In the genomic region with DNA sequence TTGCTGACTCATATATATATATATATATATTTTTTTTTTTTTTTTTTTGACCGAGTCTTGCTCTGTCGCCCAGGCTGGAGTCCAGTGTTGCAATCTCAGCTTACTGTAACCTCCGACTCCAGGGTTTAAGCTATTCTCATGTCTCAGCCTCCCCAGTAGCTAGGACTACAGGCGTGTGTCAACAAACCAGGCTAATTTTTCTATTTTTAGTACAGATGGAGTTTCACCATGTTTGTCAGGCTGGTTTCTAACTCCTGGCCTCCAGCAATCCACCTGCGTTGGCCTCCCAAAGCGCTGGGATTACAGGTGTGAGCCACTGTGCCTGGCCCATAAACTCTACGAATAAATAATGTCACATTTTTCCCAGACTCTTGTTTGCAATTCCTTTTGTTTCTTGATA, we compare ENCODE assay signal across 1 cellular context.
TF ChIP-seq lines count a peak whose summit lies in the region.

No MANE protein-coding gene starts in this region.

TF ChIP-seq in HepG2, 621 proteins besides CTCF, POLR2A, EP300 and RAD21 (continued from another document and continues in another):
- TF ChIP-seq, protein P1, sequence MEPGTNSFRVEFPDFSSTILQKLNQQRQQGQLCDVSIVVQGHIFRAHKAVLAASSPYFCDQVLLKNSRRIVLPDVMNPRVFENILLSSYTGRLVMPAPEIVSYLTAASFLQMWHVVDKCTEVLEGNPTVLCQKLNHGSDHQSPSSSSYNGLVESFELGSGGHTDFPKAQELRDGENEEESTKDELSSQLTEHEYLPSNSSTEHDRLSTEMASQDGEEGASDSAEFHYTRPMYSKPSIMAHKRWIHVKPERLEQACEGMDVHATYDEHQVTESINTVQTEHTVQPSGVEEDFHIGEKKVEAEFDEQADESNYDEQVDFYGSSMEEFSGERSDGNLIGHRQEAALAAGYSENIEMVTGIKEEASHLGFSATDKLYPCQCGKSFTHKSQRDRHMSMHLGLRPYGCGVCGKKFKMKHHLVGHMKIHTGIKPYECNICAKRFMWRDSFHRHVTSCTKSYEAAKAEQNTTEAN (CRISPR knock-in tag; conservative IDR thresholded peaks at IDR 0.05) = no peak
- TF ChIP-seq CREM (IDR thresholded peaks at IDR 0.05) = peak; percentile 37; the same call in 1 of the 2 replicates
- TF ChIP-seq CREM (CRISPR knock-in tag; IDR thresholded peaks at IDR 0.05) = no peak
- TF ChIP-seq GMEB1 (CRISPR knock-in tag; IDR thresholded peaks at IDR 0.05; ENCODE audit: borderline replicate concordance) = no peak
- no peak for TF ChIP-seq ZNF713 (CRISPR knock-in tag; IDR thresholded peaks at IDR 0.05)
- no peak for TF ChIP-seq FOXK2 (IDR thresholded peaks at IDR 0.05)
- TF ChIP-seq TEAD3 (CRISPR knock-in tag; optimal IDR thresholded peaks at IDR 0.05; ENCODE audit: borderline replicate concordance) = peak; percentile 14
- no peak for TF ChIP-seq CENPBD1 (CRISPR knock-in tag; IDR thresholded peaks at IDR 0.05; ENCODE audit: borderline replicate concordance, low read depth)
- no peak for TF ChIP-seq ZNF564 (CRISPR knock-in tag; IDR thresholded peaks at IDR 0.05)
- no peak for TF ChIP-seq ATF7 (IDR thresholded peaks at IDR 0.05)
- TF ChIP-seq ATF7 (CRISPR knock-in tag; IDR thresholded peaks at IDR 0.05) = no peak
- no peak for TF ChIP-seq ZNF547 (CRISPR knock-in tag; IDR thresholded peaks at IDR 0.05)
- peak; percentile 80 for TF ChIP-seq BCL6 (CRISPR knock-in tag; IDR thresholded peaks at IDR 0.05)
- peak; percentile 27; the same call in 1 of the 2 replicates for TF ChIP-seq MYC (CRISPR knock-in tag; IDR thresholded peaks at IDR 0.05; ENCODE audit: borderline replicate concordance)
- no peak for TF ChIP-seq SNAPC2 (CRISPR knock-in tag; IDR thresholded peaks at IDR 0.05)
- no peak for TF ChIP-seq ISX (CRISPR knock-in tag; conservative IDR thresholded peaks at IDR 0.05)
- TF ChIP-seq SAP130 (CRISPR knock-in tag; IDR thresholded peaks at IDR 0.05; ENCODE audit: low read depth) = peak; percentile 76
- no peak for TF ChIP-seq POLR2AphosphoS5 (IDR thresholded peaks at IDR 0.05; ENCODE audit: low read depth, low read length)
- no peak for TF ChIP-seq ARID3A (IDR thresholded peaks at IDR 0.05; ENCODE audit: low read depth, low read length)
- TF ChIP-seq ZNF614 (CRISPR knock-in tag; IDR thresholded peaks at IDR 0.05; ENCODE audit: borderline replicate concordance) = peak; percentile 46; the same call in 1 of the 2 replicates
- peak; percentile 48; the same call in 1 of the 2 replicates for TF ChIP-seq HOXA3 (CRISPR knock-in tag; IDR thresholded peaks at IDR 0.05)
- TF ChIP-seq, protein P2, sequence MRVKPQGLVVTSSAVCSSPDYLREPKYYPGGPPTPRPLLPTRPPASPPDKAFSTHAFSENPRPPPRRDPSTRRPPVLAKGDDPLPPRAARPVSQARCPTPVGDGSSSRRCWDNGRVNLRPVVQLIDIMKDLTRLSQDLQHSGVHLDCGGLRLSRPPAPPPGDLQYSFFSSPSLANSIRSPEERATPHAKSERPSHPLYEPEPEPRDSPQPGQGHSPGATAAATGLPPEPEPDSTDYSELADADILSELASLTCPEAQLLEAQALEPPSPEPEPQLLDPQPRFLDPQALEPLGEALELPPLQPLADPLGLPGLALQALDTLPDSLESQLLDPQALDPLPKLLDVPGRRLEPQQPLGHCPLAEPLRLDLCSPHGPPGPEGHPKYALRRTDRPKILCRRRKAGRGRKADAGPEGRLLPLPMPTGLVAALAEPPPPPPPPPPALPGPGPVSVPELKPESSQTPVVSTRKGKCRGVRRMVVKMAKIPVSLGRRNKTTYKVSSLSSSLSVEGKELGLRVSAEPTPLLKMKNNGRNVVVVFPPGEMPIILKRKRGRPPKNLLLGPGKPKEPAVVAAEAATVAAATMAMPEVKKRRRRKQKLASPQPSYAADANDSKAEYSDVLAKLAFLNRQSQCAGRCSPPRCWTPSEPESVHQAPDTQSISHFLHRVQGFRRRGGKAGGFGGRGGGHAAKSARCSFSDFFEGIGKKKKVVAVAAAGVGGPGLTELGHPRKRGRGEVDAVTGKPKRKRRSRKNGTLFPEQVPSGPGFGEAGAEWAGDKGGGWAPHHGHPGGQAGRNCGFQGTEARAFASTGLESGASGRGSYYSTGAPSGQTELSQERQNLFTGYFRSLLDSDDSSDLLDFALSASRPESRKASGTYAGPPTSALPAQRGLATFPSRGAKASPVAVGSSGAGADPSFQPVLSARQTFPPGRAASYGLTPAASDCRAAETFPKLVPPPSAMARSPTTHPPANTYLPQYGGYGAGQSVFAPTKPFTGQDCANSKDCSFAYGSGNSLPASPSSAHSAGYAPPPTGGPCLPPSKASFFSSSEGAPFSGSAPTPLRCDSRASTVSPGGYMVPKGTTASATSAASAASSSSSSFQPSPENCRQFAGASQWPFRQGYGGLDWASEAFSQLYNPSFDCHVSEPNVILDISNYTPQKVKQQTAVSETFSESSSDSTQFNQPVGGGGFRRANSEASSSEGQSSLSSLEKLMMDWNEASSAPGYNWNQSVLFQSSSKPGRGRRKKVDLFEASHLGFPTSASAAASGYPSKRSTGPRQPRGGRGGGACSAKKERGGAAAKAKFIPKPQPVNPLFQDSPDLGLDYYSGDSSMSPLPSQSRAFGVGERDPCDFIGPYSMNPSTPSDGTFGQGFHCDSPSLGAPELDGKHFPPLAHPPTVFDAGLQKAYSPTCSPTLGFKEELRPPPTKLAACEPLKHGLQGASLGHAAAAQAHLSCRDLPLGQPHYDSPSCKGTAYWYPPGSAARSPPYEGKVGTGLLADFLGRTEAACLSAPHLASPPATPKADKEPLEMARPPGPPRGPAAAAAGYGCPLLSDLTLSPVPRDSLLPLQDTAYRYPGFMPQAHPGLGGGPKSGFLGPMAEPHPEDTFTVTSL (CRISPR knock-in tag; IDR thresholded peaks at IDR 0.05; ENCODE audit: borderline replicate concordance) = 0 out of 2 replicates have a peak, but pooled peaks have one; percentile 32
- TF ChIP-seq, protein P3, sequence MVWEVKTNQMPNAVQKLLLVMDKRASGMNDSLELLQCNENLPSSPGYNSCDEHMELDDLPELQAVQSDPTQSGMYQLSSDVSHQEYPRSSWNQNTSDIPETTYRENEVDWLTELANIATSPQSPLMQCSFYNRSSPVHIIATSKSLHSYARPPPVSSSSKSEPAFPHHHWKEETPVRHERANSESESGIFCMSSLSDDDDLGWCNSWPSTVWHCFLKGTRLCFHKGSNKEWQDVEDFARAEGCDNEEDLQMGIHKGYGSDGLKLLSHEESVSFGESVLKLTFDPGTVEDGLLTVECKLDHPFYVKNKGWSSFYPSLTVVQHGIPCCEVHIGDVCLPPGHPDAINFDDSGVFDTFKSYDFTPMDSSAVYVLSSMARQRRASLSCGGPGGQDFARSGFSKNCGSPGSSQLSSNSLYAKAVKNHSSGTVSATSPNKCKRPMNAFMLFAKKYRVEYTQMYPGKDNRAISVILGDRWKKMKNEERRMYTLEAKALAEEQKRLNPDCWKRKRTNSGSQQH (CRISPR knock-in tag; IDR thresholded peaks at IDR 0.05; ENCODE audit: low read depth) = no peak
- TF ChIP-seq ZNF350 (CRISPR knock-in tag; IDR thresholded peaks at IDR 0.05; ENCODE audit: borderline replicate concordance, low read depth) = no peak
- peak; percentile 88 for TF ChIP-seq ZNF644 (CRISPR knock-in tag; IDR thresholded peaks at IDR 0.05; ENCODE audit: low read depth)
- no peak for TF ChIP-seq SOX6 (IDR thresholded peaks at IDR 0.05)
- peak; percentile 54 for TF ChIP-seq SOX6 (CRISPR knock-in tag; IDR thresholded peaks at IDR 0.05)
- TF ChIP-seq ZNF224 (CRISPR knock-in tag; IDR thresholded peaks at IDR 0.05) = no peak
- no peak for TF ChIP-seq ZNF431 (CRISPR knock-in tag; IDR thresholded peaks at IDR 0.05; ENCODE audit: borderline replicate concordance, low read depth)
- no peak for TF ChIP-seq RFX5 (IDR thresholded peaks at IDR 0.05; ENCODE audit: low read depth, low read length)
- peak; percentile 48; the same call in 1 of the 2 replicates for TF ChIP-seq FOSL2 (CRISPR knock-in tag; IDR thresholded peaks at IDR 0.05)
- TF ChIP-seq, protein P4, sequence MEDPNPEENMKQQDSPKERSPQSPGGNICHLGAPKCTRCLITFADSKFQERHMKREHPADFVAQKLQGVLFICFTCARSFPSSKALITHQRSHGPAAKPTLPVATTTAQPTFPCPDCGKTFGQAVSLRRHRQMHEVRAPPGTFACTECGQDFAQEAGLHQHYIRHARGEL (CRISPR knock-in tag; IDR thresholded peaks at IDR 0.05) = no peak
- TF ChIP-seq ZNF709 (CRISPR knock-in tag; IDR thresholded peaks at IDR 0.05) = no peak
- no peak for TF ChIP-seq KAT2B (IDR thresholded peaks at IDR 0.05; ENCODE audit: borderline replicate concordance, low read depth, low read length)
- TF ChIP-seq ZNF841 (CRISPR knock-in tag; IDR thresholded peaks at IDR 0.05; ENCODE audit: borderline replicate concordance) = no peak
- TF ChIP-seq ZFP36 (IDR thresholded peaks at IDR 0.05; ENCODE audit: borderline replicate concordance, low read depth, low read length, partially characterized antibody) = no peak
- TF ChIP-seq, protein P5, sequence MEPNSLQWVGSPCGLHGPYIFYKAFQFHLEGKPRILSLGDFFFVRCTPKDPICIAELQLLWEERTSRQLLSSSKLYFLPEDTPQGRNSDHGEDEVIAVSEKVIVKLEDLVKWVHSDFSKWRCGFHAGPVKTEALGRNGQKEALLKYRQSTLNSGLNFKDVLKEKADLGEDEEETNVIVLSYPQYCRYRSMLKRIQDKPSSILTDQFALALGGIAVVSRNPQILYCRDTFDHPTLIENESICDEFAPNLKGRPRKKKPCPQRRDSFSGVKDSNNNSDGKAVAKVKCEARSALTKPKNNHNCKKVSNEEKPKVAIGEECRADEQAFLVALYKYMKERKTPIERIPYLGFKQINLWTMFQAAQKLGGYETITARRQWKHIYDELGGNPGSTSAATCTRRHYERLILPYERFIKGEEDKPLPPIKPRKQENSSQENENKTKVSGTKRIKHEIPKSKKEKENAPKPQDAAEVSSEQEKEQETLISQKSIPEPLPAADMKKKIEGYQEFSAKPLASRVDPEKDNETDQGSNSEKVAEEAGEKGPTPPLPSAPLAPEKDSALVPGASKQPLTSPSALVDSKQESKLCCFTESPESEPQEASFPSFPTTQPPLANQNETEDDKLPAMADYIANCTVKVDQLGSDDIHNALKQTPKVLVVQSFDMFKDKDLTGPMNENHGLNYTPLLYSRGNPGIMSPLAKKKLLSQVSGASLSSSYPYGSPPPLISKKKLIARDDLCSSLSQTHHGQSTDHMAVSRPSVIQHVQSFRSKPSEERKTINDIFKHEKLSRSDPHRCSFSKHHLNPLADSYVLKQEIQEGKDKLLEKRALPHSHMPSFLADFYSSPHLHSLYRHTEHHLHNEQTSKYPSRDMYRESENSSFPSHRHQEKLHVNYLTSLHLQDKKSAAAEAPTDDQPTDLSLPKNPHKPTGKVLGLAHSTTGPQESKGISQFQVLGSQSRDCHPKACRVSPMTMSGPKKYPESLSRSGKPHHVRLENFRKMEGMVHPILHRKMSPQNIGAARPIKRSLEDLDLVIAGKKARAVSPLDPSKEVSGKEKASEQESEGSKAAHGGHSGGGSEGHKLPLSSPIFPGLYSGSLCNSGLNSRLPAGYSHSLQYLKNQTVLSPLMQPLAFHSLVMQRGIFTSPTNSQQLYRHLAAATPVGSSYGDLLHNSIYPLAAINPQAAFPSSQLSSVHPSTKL (CRISPR knock-in tag; IDR thresholded peaks at IDR 0.05) = peak; percentile 81; the same call in 1 of the 2 replicates
- no peak for TF ChIP-seq ATF7-NPFF (CRISPR knock-in tag; IDR thresholded peaks at IDR 0.05; ENCODE audit: low read depth)
- no peak for TF ChIP-seq HHEX (CRISPR knock-in tag; IDR thresholded peaks at IDR 0.05)
- TF ChIP-seq ZBTB21 (CRISPR knock-in tag; IDR thresholded peaks at IDR 0.05) = no peak
- no peak for TF ChIP-seq ZNF850 (CRISPR knock-in tag; conservative IDR thresholded peaks at IDR 0.05)
- TF ChIP-seq ZNF367 (CRISPR knock-in tag; IDR thresholded peaks at IDR 0.05; ENCODE audit: borderline replicate concordance) = no peak
